Comparison of ENCODE assay signal across 8 cellular contexts in genomic region chr5:103119765-103120606, GRCh38. TPM values are rescaled to one million over a fixed set of nuclear protein-coding genes. Genes with fewer than 3 reads are reported as not detected.
DNase-seq lines count a peak whose midpoint lies in the region; ATAC-seq and TF ChIP-seq lines count a peak whose summit lies in the region.

A gene with protein sequence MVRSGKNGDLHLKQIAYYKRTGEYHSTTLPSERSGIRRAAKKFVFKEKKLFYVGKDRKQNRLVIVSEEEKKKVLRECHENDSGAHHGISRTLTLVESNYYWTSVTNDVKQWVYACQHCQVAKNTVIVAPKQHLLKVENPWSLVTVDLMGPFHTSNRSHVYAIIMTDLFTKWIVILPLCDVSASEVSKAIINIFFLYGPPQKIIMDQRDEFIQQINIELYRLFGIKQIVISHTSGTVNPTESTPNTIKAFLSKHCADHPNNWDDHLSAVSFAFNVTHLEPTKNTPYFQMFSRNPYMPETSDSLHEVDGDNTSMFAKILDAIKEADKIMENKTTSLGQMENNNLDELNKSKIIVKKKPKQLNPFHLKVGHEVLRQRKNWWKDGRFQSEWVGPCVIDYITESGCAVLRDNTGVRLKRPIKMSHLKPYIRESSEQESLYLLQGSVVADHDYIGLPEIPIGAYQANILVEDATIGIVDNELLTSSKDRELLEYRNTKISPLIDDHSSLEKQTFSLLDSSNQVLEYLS (minus strand): TSS chr5:103120138. CDS start chr5:103108707, 11,431 bp downstream.
TSS of gene PPIP5K2 (plus strand) at chr5:103120301. CDS start at chr5:103129590, 9,289 bp downstream.

- peak; percentile 91 for ATAC-seq in HG02571 (IDR thresholded peaks at IDR 0.05; ENCODE audit: unreplicated experiment)

- no peaks in the 10 kb centered on the region for H3K9me2 ChIP-seq in SK-N-SH

- POLR2A ChIA-PET in SK-N-SH (lab: Yijun Ruan, JAX) = interaction anchor here (0.8 to 1.0 kb wide), 4 partner anchors 25 to 365 kb away, joined by 3 to 6 read pairs (median 3); partner anchors contain the start of genes MACIR and PAM

- H3K9me3 Mint-ChIP-seq in activated naive CD4-positive, alpha-beta T cell treated with anti-CD3 and anti-CD28 coated beads, Interleukin-2, amount 50 U/mL, for 24 hours = no peaks in the 10 kb centered on the region

- TF ChIP-seq CTCF in GM06990 (IDR thresholded peaks at IDR 0.05; ENCODE audit: insufficient read depth, low read length, poor library complexity, severe bottlenecking) (no peak), SK-N-SH (IDR thresholded peaks at IDR 0.05) (no peak)

- H4K20me1 ChIP-seq in SK-N-SH (ENCODE audit: insufficient read depth) = no peaks in the 10 kb centered on the region

- DNase-seq in GM06990 (ENCODE audit: extremely low read depth, insufficient read length) = peak; percentile 98
- DNase-seq in NCI-H1048 (lab: John Stamatoyannopoulos, UW) = peak; percentile 94
- peak; percentile 81 for DNase-seq in SK-N-SH
- DNase-seq in globus pallidus (ENCODE audit: low spot score) = peak; percentile 96
- peak; percentile 72 to 98 (median 94) for DNase-seq in nucleus accumbens (lab: John Stamatoyannopoulos, UW)

- H3K4me3 ChIP-seq in GM06990 (replicated peaks; ENCODE audit: low read depth, low read length) (peak within 1 kb of the TSS; percentile 98), SK-N-SH (ENCODE audit: low read depth in 2 of 2, low read length in 1 of 2) (peak within 1 kb of the TSS; percentile 82 to 97)

- peaks cover 11% of the 10 kb centered on the region for H3F3A ChIP-seq in SK-N-SH (replicated peaks; ENCODE audit: insufficient read depth)

- peaks cover 0 to 12% of the 10 kb centered on the region in 2 experiments; a peak in 2 of 4 replicates for H3K4me1 ChIP-seq in SK-N-SH (ENCODE audit: control insufficient read depth in 1 of 2, insufficient read depth in 2 of 2, low read depth in 1 of 2, low read length in 1 of 2)

- no peaks in the 10 kb centered on the region for H3K27me3 Mint-ChIP-seq in activated naive CD4-positive, alpha-beta T cell treated with anti-CD3 and anti-CD28 coated beads, Interleukin-2, amount 50 U/mL, for 24 hours

- no peak; a peak in 3 of 4 replicates for TF ChIP-seq EP300 in SK-N-SH (IDR thresholded peaks at IDR 0.05; ENCODE audit: borderline replicate concordance in 1 of 2, low read depth in 1 of 2, low read length in 1 of 2)

- H3K27ac ChIP-seq in SK-N-SH (ENCODE audit: low read depth in 2 of 2, low read length in 1 of 2) (peak within 1 kb of the TSS; percentile 96 to 99), temporal lobe (ENCODE audit: low read depth, low read length) (peak within 1 kb of the TSS; percentile 90)

- no peaks in the 10 kb centered on the region for H3K9me3 ChIP-seq in SK-N-SH

- H3K36me3 Mint-ChIP-seq in activated naive CD4-positive, alpha-beta T cell treated with anti-CD3 and anti-CD28 coated beads, Interleukin-2, amount 50 U/mL, for 24 hours = peaks cover 6% of the 10 kb centered on the region

- peak within 1 kb of the TSS; percentile 88 for H2AFZ ChIP-seq in SK-N-SH (ENCODE audit: low read depth)

- H3K9ac ChIP-seq in SK-N-SH = peak within 1 kb of the TSS; percentile 95

- H3K4me2 ChIP-seq in SK-N-SH = peak within 1 kb of the TSS; percentile 86

- H3K27me3 ChIP-seq in GM06990 (replicated peaks; ENCODE audit: control insufficient read depth, insufficient read depth, low read length) (no peaks in the 10 kb centered on the region), SK-N-SH (ENCODE audit: insufficient read depth) (no peaks in the 10 kb centered on the region)

- peaks cover 54% of the 10 kb centered on the region for H3K4me1 Mint-ChIP-seq in activated naive CD4-positive, alpha-beta T cell treated with anti-CD3 and anti-CD28 coated beads, Interleukin-2, amount 50 U/mL, for 24 hours

- no peak for TF ChIP-seq RAD21 in SK-N-SH (IDR thresholded peaks at IDR 0.05; ENCODE audit: low read length)

- H3K79me2 ChIP-seq in SK-N-SH (ENCODE audit: insufficient read depth) = peaks cover 81% of the 10 kb centered on the region

- WGBS in SK-N-SH (ENCODE audit: low lambda C conversion rate) = 1% methylated on average over 25 of the region's 46 CpGs

- H3K36me3 ChIP-seq in GM06990 (ENCODE audit: control insufficient read depth, insufficient read depth, low read length) = no peaks in the 10 kb centered on the region
- H3K36me3 ChIP-seq in SK-N-SH (replicated peaks in 1 of 2; ENCODE audit: control insufficient read depth in 1 of 2, insufficient read depth in 2 of 2, low read length in 1 of 2) = peaks cover 6 to 9% of the 10 kb centered on the region in 2 experiments

- H3K4me3 Mint-ChIP-seq in activated naive CD4-positive, alpha-beta T cell treated with anti-CD3 and anti-CD28 coated beads, Interleukin-2, amount 50 U/mL, for 24 hours = peak within 1 kb of the TSS; percentile 95

- H3K27ac Mint-ChIP-seq in activated naive CD4-positive, alpha-beta T cell treated with anti-CD3 and anti-CD28 coated beads, Interleukin-2, amount 50 U/mL, for 24 hours = peak within 1 kb of the TSS; percentile 98

- CTCF ChIA-PET in SK-N-SH (lab: Yijun Ruan, JAX) = interaction anchor here (0.9 to 2.5 kb wide), 7 partner anchors 19 to 749 kb away, joined by 3 to 13 read pairs (median 3); partner anchors contain the start of gene MACIR

TF ChIP-seq in SK-N-SH, 30 proteins besides CTCF, POLR2A, EP300 and RAD21 (continues in another document):
- TF ChIP-seq MEF2A (IDR thresholded peaks at IDR 0.05; ENCODE audit: borderline replicate concordance, low read depth) (no peak; the same call in 1 of the 2 replicates), FOXJ3 (CRISPR knock-in tag; IDR thresholded peaks at IDR 0.05) (no peak), USF1 (IDR thresholded peaks at IDR 0.05; ENCODE audit: borderline replicate concordance, low read depth) (peak; percentile 40; the same call in 1 of the 2 replicates), RFX5 (IDR thresholded peaks at IDR 0.05; ENCODE audit: low read length) (0 out of 2 replicates have a peak, but pooled peaks have one; percentile 62), PBX3 (IDR thresholded peaks at IDR 0.05) (peak; percentile 64), ELF1 (IDR thresholded peaks at IDR 0.05) (peak; percentile 88), MXI1 (IDR thresholded peaks at IDR 0.05; ENCODE audit: low read depth, low read length) (peak; percentile 100), NRF1 (IDR thresholded peaks at IDR 0.05; ENCODE audit: low read depth, low read length) (peak; percentile 53), RXRA (IDR thresholded peaks at IDR 0.05; ENCODE audit: borderline replicate concordance, low read depth) (no peak), IRF3 (IDR thresholded peaks at IDR 0.05; ENCODE audit: low read depth, low read length) (peak; percentile 30; the same call in 1 of the 2 replicates), TEAD4 (IDR thresholded peaks at IDR 0.05; ENCODE audit: borderline replicate concordance, insufficient read depth) (no peak)
- TF ChIP-seq, protein P1, sequence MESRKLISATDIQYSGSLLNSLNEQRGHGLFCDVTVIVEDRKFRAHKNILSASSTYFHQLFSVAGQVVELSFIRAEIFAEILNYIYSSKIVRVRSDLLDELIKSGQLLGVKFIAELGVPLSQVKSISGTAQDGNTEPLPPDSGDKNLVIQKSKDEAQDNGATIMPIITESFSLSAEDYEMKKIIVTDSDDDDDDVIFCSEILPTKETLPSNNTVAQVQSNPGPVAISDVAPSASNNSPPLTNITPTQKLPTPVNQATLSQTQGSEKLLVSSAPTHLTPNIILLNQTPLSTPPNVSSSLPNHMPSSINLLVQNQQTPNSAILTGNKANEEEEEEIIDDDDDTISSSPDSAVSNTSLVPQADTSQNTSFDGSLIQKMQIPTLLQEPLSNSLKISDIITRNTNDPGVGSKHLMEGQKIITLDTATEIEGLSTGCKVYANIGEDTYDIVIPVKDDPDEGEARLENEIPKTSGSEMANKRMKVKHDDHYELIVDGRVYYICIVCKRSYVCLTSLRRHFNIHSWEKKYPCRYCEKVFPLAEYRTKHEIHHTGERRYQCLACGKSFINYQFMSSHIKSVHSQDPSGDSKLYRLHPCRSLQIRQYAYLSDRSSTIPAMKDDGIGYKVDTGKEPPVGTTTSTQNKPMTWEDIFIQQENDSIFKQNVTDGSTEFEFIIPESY (IDR thresholded peaks at IDR 0.05; ENCODE audit: borderline replicate concordance, low read depth) = peak; percentile 85; the same call in 1 of the 2 replicates
- TF ChIP-seq, protein P2, sequence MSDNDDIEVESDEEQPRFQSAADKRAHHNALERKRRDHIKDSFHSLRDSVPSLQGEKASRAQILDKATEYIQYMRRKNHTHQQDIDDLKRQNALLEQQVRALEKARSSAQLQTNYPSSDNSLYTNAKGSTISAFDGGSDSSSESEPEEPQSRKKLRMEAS (IDR thresholded peaks at IDR 0.05; ENCODE audit: low read depth) = peak; percentile 91

RNA-seq across cellular contexts. Expression of the first gene that starts in this region (rescaled TPM):
- 1.3 and 1.6 TPM in 2 replicates for polyA plus RNA-seq in SK-N-SH (2012; rRNA removed)
- 1.8 and 2.3 TPM in 2 replicates for polyA plus RNA-seq in SK-N-SH (2012; cell fraction: cytosol; rRNA removed)
- 2.0 and 2.5 TPM in 2 replicates for polyA plus RNA-seq in SK-N-SH (2012; cell fraction: nucleus; rRNA removed)
- 11.1 TPM for total RNA-seq in temporal lobe

RNA-seq across cellular contexts. Expression of gene PPIP5K2, which starts in this region (rescaled TPM):
- 18.2 and 24.4 TPM in 2 replicates for polyA plus RNA-seq in SK-N-SH (2012; rRNA removed)
- 22.7 and 24.8 TPM in 2 replicates for polyA plus RNA-seq in SK-N-SH (2012; cell fraction: cytosol; rRNA removed)
- polyA plus RNA-seq in SK-N-SH (2012; cell fraction: nucleus; rRNA removed) = 25.8 and 54.9 TPM in 2 replicates
- 114 TPM for total RNA-seq in temporal lobe

Comparison
In these comparisons a context has a peak if more than half of its experiments do, and no peak if none do; other contexts are left out.
1. Peak in every context shown above with its lines: DNase-seq, ATAC-seq, H3K4me3 ChIP-seq and H3K27ac ChIP-seq.